30 cellular contexts compared by ENCODE assay signal in the genomic region with DNA sequence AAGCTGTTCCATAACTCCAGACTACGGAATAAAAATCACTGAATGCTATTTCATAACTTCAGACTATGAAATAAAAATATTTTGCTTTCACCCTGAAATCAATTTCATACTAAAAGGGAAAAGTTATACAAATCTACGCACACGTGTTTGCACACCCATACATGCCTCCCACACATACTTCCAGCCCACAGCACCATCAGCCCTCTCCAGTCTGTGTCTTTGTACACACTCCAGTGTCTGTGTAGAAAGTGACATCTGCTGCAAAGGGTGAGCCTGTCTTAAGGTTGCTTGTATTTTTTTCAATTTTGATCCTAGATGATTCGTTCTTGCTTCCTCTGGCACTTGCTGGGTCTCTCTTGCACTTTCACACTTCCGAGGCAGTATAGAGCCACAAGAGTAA. TPM values are rescaled to one million over a fixed set of nuclear protein-coding genes. Genes with fewer than 3 reads are reported as not detected.
"Had no signal": no experiment of that assay in that cellular context is flagged by ENCODE, and none has a peak within 500 bp of the region (broad histone marks: within the 10 kb centered on the region; RNA-seq: fewer than 3 reads in every experiment).

No MANE protein-coding gene starts in this region.

- H3K4me3 ChIP-seq: stomach, suprapubic skin, testis, thoracic aorta, thyroid gland, tibial artery, tibial nerve, transverse colon, upper lobe of left lung, upper lobe of right lung, uterus, vagina had no signal

- H3K4me1 Mint-ChIP-seq: stimulated activated effector memory CD8-positive, alpha-beta T cell treated with anti-CD3 and anti-CD28 coated beads, Interleukin-12 subunit alpha, Interleukin-12 subunit beta, amount 100 ng/mL, for 72 hours; stimulated activated memory B cell treated with anti-CD40 and anti-IgM and Interleukin-4, amounts not matched to agents 10 μg/mL and 1 μg/mL and 100 μg/mL, for 72 hours; stimulated activated naive B cell treated with anti-CD40 and anti-IgM and Interleukin-4, amounts not matched to agents 10 μg/mL and 1 μg/mL and 100 μg/mL, for 72 hours; stimulated activated naive CD8-positive, alpha-beta T cell treated with anti-CD3 and anti-CD28 coated beads, Interleukin-15, amount 100 ng/mL, for 72 hours had no signal

- H3K36me3 Mint-ChIP-seq: stimulated activated effector memory CD8-positive, alpha-beta T cell treated with anti-CD3 and anti-CD28 coated beads, Interleukin-12 subunit alpha, Interleukin-12 subunit beta, amount 100 ng/mL, for 72 hours; stimulated activated memory B cell treated with anti-CD40 and anti-IgM and Interleukin-4, amounts not matched to agents 10 μg/mL and 1 μg/mL and 100 μg/mL, for 72 hours; stimulated activated naive B cell treated with anti-CD40 and anti-IgM and Interleukin-4, amounts not matched to agents 10 μg/mL and 1 μg/mL and 100 μg/mL, for 72 hours; type B pancreatic cell had no signal

- DNase-seq: stimulated activated CD4-positive, alpha-beta T cell treated with anti-CD3 and anti-CD28 coated beads, Interleukin-2, amount 100 ng/mL, for 48 hours; stimulated activated CD4-positive, alpha-beta T cell treated with anti-CD3 and anti-CD28 coated beads, Interleukin-4, amount 100 ng/mL, for 1 hour; stimulated activated CD4-positive, alpha-beta T cell treated with anti-CD3 and anti-CD28 coated beads, Interleukin-4, amount 100 ng/mL, for 24 hours; stimulated activated CD4-positive, alpha-beta T cell treated with anti-CD3 and anti-CD28 coated beads, Interleukin-4, amount 100 ng/mL, for 4 hours; stimulated activated CD8-positive, alpha-beta memory T cell treated with anti-CD3 and anti-CD28 coated beads, Interleukin-4, amount 100 ng/mL, for 48 hours; stimulated activated naive B cell treated with anti-CD40 and anti-IgM and Interleukin-4, amounts not matched to agents 10 μg/mL and 1 μg/mL and 100 μg/mL, for 72 hours; stimulated activated naive CD4-positive, alpha-beta T cell; stimulated activated naive CD4-positive, alpha-beta T cell treated with Interleukin-2 at 50 U/mL for 16 hours; stimulated activated naive CD8-positive, alpha-beta T cell treated with anti-CD3 and anti-CD28 coated beads, Interleukin-15, amount 100 ng/mL, for 72 hours; stimulated activated naive CD8-positive, alpha-beta T cell treated with anti-CD3 and anti-CD28 coated beads, Interleukin-15, Interleukin-2, amounts not matched to agents 100 U/mL and 50 U/mL, for 24 hours; stomach; substantia nigra; testis; thyroid gland; tibial artery; transverse colon; trophoblast cell; upper lobe of left lung; upper lobe of right lung; uterus had no signal

- FAIRE-seq: urothelium cell line had no signal

- H3K4me3 Mint-ChIP-seq: stimulated activated effector memory CD8-positive, alpha-beta T cell treated with anti-CD3 and anti-CD28 coated beads, Interleukin-12 subunit alpha, Interleukin-12 subunit beta, amount 100 ng/mL, for 72 hours; stimulated activated memory B cell treated with anti-CD40 and anti-IgM and Interleukin-4, amounts not matched to agents 10 μg/mL and 1 μg/mL and 100 μg/mL, for 72 hours; stimulated activated naive B cell treated with anti-CD40 and anti-IgM and Interleukin-4, amounts not matched to agents 10 μg/mL and 1 μg/mL and 100 μg/mL, for 72 hours; stimulated activated naive CD8-positive, alpha-beta T cell treated with anti-CD3 and anti-CD28 coated beads, Interleukin-15, amount 100 ng/mL, for 72 hours; stimulated activated naive CD8-positive, alpha-beta T cell treated with anti-CD3 and anti-CD28 coated beads, Interleukin-15, Interleukin-2, amounts not matched to agents 100 ng/mL and 50 ng/mL, for 24 hours; type B pancreatic cell had no signal

- H3K4me1 ChIP-seq: stomach, suprapubic skin, testis, thyroid gland, tibial artery, transverse colon, upper lobe of left lung, upper lobe of right lung, uterus, vagina had no signal

- H3K27ac Mint-ChIP-seq: stimulated activated effector memory CD8-positive, alpha-beta T cell treated with anti-CD3 and anti-CD28 coated beads, Interleukin-12 subunit alpha, Interleukin-12 subunit beta, amount 100 ng/mL, for 72 hours; stimulated activated memory B cell treated with anti-CD40 and anti-IgM and Interleukin-4, amounts not matched to agents 10 μg/mL and 1 μg/mL and 100 μg/mL, for 72 hours; stimulated activated naive B cell treated with anti-CD40 and anti-IgM and Interleukin-4, amounts not matched to agents 10 μg/mL and 1 μg/mL and 100 μg/mL, for 72 hours; stimulated activated naive CD8-positive, alpha-beta T cell treated with anti-CD3 and anti-CD28 coated beads, Interleukin-15, Interleukin-2, amounts not matched to agents 100 ng/mL and 50 ng/mL, for 24 hours; type B pancreatic cell had no signal

- H3K27me3 ChIP-seq: suprapubic skin, testis, thyroid gland, tibial nerve, upper lobe of left lung, upper lobe of right lung, vagina had no signal

- H3K36me3 ChIP-seq: stomach, suprapubic skin, thoracic aorta, thyroid gland, tibial artery, transverse colon, upper lobe of left lung, upper lobe of right lung, uterus, vagina had no signal

- H3K9me3 Mint-ChIP-seq: stimulated activated effector memory CD8-positive, alpha-beta T cell treated with anti-CD3 and anti-CD28 coated beads, Interleukin-12 subunit alpha, Interleukin-12 subunit beta, amount 100 ng/mL, for 72 hours; stimulated activated memory B cell treated with anti-CD40 and anti-IgM and Interleukin-4, amounts not matched to agents 10 μg/mL and 1 μg/mL and 100 μg/mL, for 72 hours; stimulated activated naive B cell treated with anti-CD40 and anti-IgM and Interleukin-4, amounts not matched to agents 10 μg/mL and 1 μg/mL and 100 μg/mL, for 72 hours; stimulated activated naive CD8-positive, alpha-beta T cell treated with anti-CD3 and anti-CD28 coated beads, Interleukin-15, amount 100 ng/mL, for 72 hours; stimulated activated naive CD8-positive, alpha-beta T cell treated with anti-CD3 and anti-CD28 coated beads, Interleukin-15, Interleukin-2, amounts not matched to agents 100 ng/mL and 50 ng/mL, for 24 hours; type B pancreatic cell had no signal

- H3K27ac ChIP-seq: stomach, suprapubic skin, testis, thoracic aorta, thyroid gland, tibial artery, tibial nerve, transverse colon, upper lobe of left lung, upper lobe of right lung, uterus, vagina had no signal

- H3K9me3 ChIP-seq: stomach, suprapubic skin, testis, thoracic aorta, thyroid gland, tibial artery, transverse colon, upper lobe of left lung, upper lobe of right lung, uterus, vagina had no signal

RNA-seq across cellular contexts. Expression of gene VIT, which starts 53.6 kb away (rescaled TPM):
- total RNA-seq: temporal lobe had no signal
